ENCODE assay signal across 14 cellular contexts in the genomic region with DNA sequence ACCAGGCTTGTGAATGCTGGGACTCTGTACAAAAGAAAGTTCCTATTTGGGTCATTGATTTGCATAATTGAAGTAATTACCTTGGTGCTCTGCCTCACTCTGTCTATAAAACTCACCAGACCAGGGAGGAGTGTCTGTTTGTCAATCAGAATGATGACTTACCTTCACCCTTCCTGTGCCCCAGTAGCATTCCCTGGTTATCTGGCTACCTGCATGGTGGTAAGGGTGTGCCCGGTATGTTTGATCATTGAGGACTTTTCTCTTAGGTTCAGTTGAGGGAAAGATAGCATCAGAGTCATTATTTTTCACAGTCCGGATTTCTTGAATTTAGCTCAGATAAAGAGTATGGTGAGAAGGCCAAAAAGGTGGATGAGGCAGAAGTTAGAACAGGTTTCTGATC.
A peak's percentile ranks its signal among the peaks of the same experiment; 100 is the strongest.
DNase-seq lines count a peak whose midpoint lies in the region; ATAC-seq and TF ChIP-seq lines count a peak whose summit lies in the region.
"Had no signal": no experiment of that assay in that cellular context is flagged by ENCODE, and none has a peak within 500 bp of the region (broad histone marks: within the 10 kb centered on the region; RNA-seq: fewer than 3 reads in every experiment).

No MANE protein-coding gene starts in this region.

- ATAC-seq in mucosa of descending colon (peak; percentile 74), GM19397 (IDR thresholded peaks at IDR 0.05; ENCODE audit: unreplicated experiment) (no peak)
- ATAC-seq: GM23338 had no signal

- H3K4me1 ChIP-seq in mucosa of descending colon (ENCODE audit: low read depth) (no peaks in the 10 kb centered on the region), stomach (no peaks in the 10 kb centered on the region), osteoblast (ENCODE audit: insufficient read depth, low read length) (no peaks in the 10 kb centered on the region)
- H3K4me1 ChIP-seq: Caco-2, HAP-1 had no signal

- no peaks in the 10 kb centered on the region for H3K79me2 ChIP-seq in osteoblast (ENCODE audit: insufficient read depth, low read length)

- no peak overlapping the region for H2AFZ ChIP-seq in osteoblast (ENCODE audit: low read length)
- H2AFZ ChIP-seq: GM23338 had no signal

- H3K4me3 ChIP-seq in mucosa of descending colon (no peak overlapping the region), stomach (no peak overlapping the region), osteoblast (ENCODE audit: insufficient read depth, low read length) (no peak overlapping the region)
- H3K4me3 ChIP-seq: GM23338, HAP-1 had no signal

- H3K27me3 ChIP-seq in stomach = no peaks in the 10 kb centered on the region
- no peaks in the 10 kb centered on the region for H3K27me3 ChIP-seq in osteoblast (ENCODE audit: insufficient read depth, low read length)

- H4K20me1 ChIP-seq in osteoblast (ENCODE audit: insufficient read depth, low read length) = no peaks in the 10 kb centered on the region

- peak; percentile 71 to 73 for DNase-seq in NCI-H526 (lab: John Stamatoyannopoulos, UW)
- peak; percentile 82 for DNase-seq in NCI-H526 treated with DMSO at 0.1 percent for 48 hours (lab: John Stamatoyannopoulos, UW)
- DNase-seq in mucosa of descending colon = no peak
- DNase-seq in stomach = no peak
- DNase-seq in osteoblast (ENCODE audit: insufficient read length, low spot score, missing footprints) = no peak
- DNase-seq: C1 segment of cervical spinal cord; Caco-2; CD4-positive, alpha-beta memory T cell; DMS153; DND-41; HFFc6 had no signal

- intact Hi-C loops in mucosa of descending colon (cut with DNase I, micrococcal nuclease) (no loop called here), stomach (cut with DNase I; ENCODE audit: low total_unique reads) (no loop called here)

- no peak overlapping the region for H3K27ac ChIP-seq in stomach
- no peak overlapping the region for H3K27ac ChIP-seq in osteoblast (ENCODE audit: low read depth, low read length)

- 40 to 64% (median 58%) methylated on average over 2 of the region's 2 CpGs for WGBS in stomach, 5 donors

- H3K4me2 ChIP-seq in osteoblast (ENCODE audit: insufficient read depth, low read length) = no peak overlapping the region
- H3K4me2 ChIP-seq: GM23338 had no signal

- TF ChIP-seq CTCF in mucosa of descending colon (IDR thresholded peaks at IDR 0.05) (no peak), stomach (IDR thresholded peaks at IDR 0.05) (no peak), osteoblast (IDR thresholded peaks at IDR 0.05; ENCODE audit: extremely low read depth, low read depth, low read length) (no peak)

- H3K36me3 ChIP-seq in mucosa of descending colon (ENCODE audit: low read depth) = no peaks in the 10 kb centered on the region
- H3K36me3 ChIP-seq in stomach = no peaks in the 10 kb centered on the region
- no peaks in the 10 kb centered on the region for H3K36me3 ChIP-seq in osteoblast (ENCODE audit: insufficient read depth, low read length)
- H3K36me3 ChIP-seq: HAP-1 had no signal

- no peak for TF ChIP-seq EP300 in stomach (IDR thresholded peaks at IDR 0.05)

- H3K9me3 ChIP-seq in mucosa of descending colon (no peaks in the 10 kb centered on the region), stomach (no peaks in the 10 kb centered on the region), osteoblast (ENCODE audit: low read depth, low read length) (no peaks in the 10 kb centered on the region)
- H3K9me3 ChIP-seq: Caco-2, HAP-1 had no signal

- no peak for TF ChIP-seq POLR2A in stomach (IDR thresholded peaks at IDR 0.05)

Comparison
In these comparisons a context has a peak if more than half of its experiments do, and no peak if none do; other contexts are left out.
1. DNase-seq: peak in NCI-H526 (2 of 2) and NCI-H526 treated with DMSO at 0.1 percent for 48 hours (single experiment); none in mucosa of descending colon (0 of 3), stomach (single experiment) and osteoblast (single experiment).